In genomic region chr4:42478509-42478908, GRCh38 we compare ENCODE assay signal across 23 cellular contexts.
DNase-seq lines count a peak whose midpoint lies in the region; ATAC-seq lines count a peak whose summit lies in the region.
"Had no signal": no experiment of that assay in that cellular context is flagged by ENCODE, and none has a peak within 500 bp of the region (broad histone marks: within the 10 kb centered on the region; RNA-seq: fewer than 3 reads in every experiment).

No MANE protein-coding gene starts in this region.

- no peaks in the 10 kb centered on the region for H3K9me3 ChIP-seq in SK-N-MC (ENCODE audit: low read depth, low read length)

- intact Hi-C loops in Right ventricle myocardium superior (cut with DNase I), result no loop called here

- DNase-seq in SK-N-MC (ENCODE audit: low read depth, low spot score) (no peak), Right ventricle myocardium superior (no peak), GM03348 (ENCODE audit: low spot score) (no peak)
- DNase-seq: activated CD4-positive, alpha-beta T cell treated with anti-CD3 and anti-CD28 coated beads, Interleukin-2, amount 50 U/mL, for 4 hours; activated CD8-positive, alpha-beta memory T cell treated with anti-CD3 and anti-CD28 coated beads, Interleukin-2, amount 50 U/mL, for 48 hours; Calu3; caudate nucleus; DND-41; IMR-90; natural killer cell; NCI-H1105 treated with DMSO at 0.1 percent for 48 hours; NCI-H2029; NCI-H2227 treated with DMSO at 0.1 percent for 48 hours; NCI-H69; RPMI8226; stimulated activated CD8-positive, alpha-beta memory T cell treated with anti-CD3 and anti-CD28 coated beads, Interleukin-4, amount 100 ng/mL, for 48 hours had no signal

- H3K4me3 ChIP-seq in SK-N-MC, result peak overlapping the region; percentile 27; the same call in 1 of the 2 replicates

- H3K36me3 ChIP-seq in SK-N-MC (ENCODE audit: insufficient read depth, low read length), result no peaks in the 10 kb centered on the region

- ATAC-seq in GM18520 (IDR thresholded peaks at IDR 0.05; ENCODE audit: unreplicated experiment) (peak; percentile 66), GM21529 (IDR thresholded peaks at IDR 0.05; ENCODE audit: unreplicated experiment) (peak; percentile 67), HG02870 (IDR thresholded peaks at IDR 0.05; ENCODE audit: unreplicated experiment) (peak; percentile 73), Right ventricle myocardium superior (ENCODE audit: poor library complexity) (no peak), GM21390 (IDR thresholded peaks at IDR 0.05; ENCODE audit: unreplicated experiment) (no peak), HG02763 (IDR thresholded peaks at IDR 0.05; ENCODE audit: unreplicated experiment) (no peak)
- ATAC-seq: natural killer cell, SK-N-SH treated with all-trans-retinoic acid at 6 μM for 48 hours had no signal

- H3K9ac ChIP-seq in SK-N-MC (ENCODE audit: insufficient read length), result no peak overlapping the region

- H3K27ac ChIP-seq in SK-N-MC, result no peak overlapping the region
- H3K27ac ChIP-seq: C4-2B had no signal

Comparison
In these comparisons a context has a peak if more than half of its experiments do, and no peak if none do; other contexts are left out.
1. ATAC-seq: peak in GM18520 (single experiment), GM21529 (single experiment) and HG02870 (single experiment); none in Right ventricle myocardium superior (single experiment), GM21390 (single experiment) and HG02763 (single experiment).